ENCODE assay signal across 1 cellular context in genomic region chr17:69643686-69644085, GRCh38.
TF ChIP-seq lines count a peak whose summit lies in the region.

No MANE protein-coding gene starts in this region.

TF ChIP-seq in A549, 52 proteins besides CTCF, POLR2A, EP300 and RAD21 (continued from another document):
- no peak for TF ChIP-seq USF2 (IDR thresholded peaks at IDR 0.05)
- TF ChIP-seq HOXB5 (CRISPR knock-in tag; IDR thresholded peaks at IDR 0.05) = no peak
- TF ChIP-seq ATOH8 (CRISPR knock-in tag; IDR thresholded peaks at IDR 0.05; ENCODE audit: low read depth) = no peak
- TF ChIP-seq EHF (CRISPR knock-in tag; IDR thresholded peaks at IDR 0.05) = no peak
- no peak for TF ChIP-seq GATA3 (IDR thresholded peaks at IDR 0.05; ENCODE audit: borderline replicate concordance)
- no peak for TF ChIP-seq KDM5A (IDR thresholded peaks at IDR 0.05)
